In genomic region chr2:129748653-129749052, GRCh38 we compare ENCODE assay signal across 9 cellular contexts.
A peak's percentile ranks its signal among the peaks of the same experiment; 100 is the strongest.
DNase-seq lines count a peak whose midpoint lies in the region; ATAC-seq, FAIRE-seq and TF ChIP-seq lines count a peak whose summit lies in the region.
"Had no signal": no experiment of that assay in that cellular context is flagged by ENCODE, and none has a peak within 500 bp of the region (broad histone marks: within the 10 kb centered on the region; RNA-seq: fewer than 3 reads in every experiment).

No MANE protein-coding gene starts in this region.

- no peaks in the 10 kb centered on the region for H3K79me2 ChIP-seq in MM.1S (ENCODE audit: low read length)
- no peaks in the 10 kb centered on the region for H3K79me2 ChIP-seq in SU-DHL-6 (ENCODE audit: insufficient read depth, low read length)

- intact Hi-C loops in mucosa of descending colon (cut with DNase I, micrococcal nuclease) = no loop called here

- DNase-seq in H7 = peak; percentile 74
- DNase-seq in MM.1S = peak; percentile 23
- DNase-seq in mucosa of descending colon = peak in 1 of 3 donors; percentile 45
- DNase-seq in RCC 7860 (ENCODE audit: low spot score) = no peak
- DNase-seq in cerebellar nuclear complex (lab: John Stamatoyannopoulos, UW) = no peak
- DNase-seq: T-helper 1 cell had no signal

- H4K20me1 ChIP-seq in MM.1S (ENCODE audit: insufficient read depth, low read length) = no peaks in the 10 kb centered on the region
- H4K20me1 ChIP-seq in SU-DHL-6 (ENCODE audit: low read depth, low read length) = no peaks in the 10 kb centered on the region

- no peak overlapping the region for H2AFZ ChIP-seq in MM.1S (ENCODE audit: low read length)
- H2AFZ ChIP-seq in SU-DHL-6 (ENCODE audit: low read depth, low read length, severe bottlenecking) = no peak overlapping the region

- TF ChIP-seq CTCF in MM.1S (IDR thresholded peaks at IDR 0.05; ENCODE audit: low read length) (peak; percentile 15; the same call in 1 of the 2 replicates), SU-DHL-6 (IDR thresholded peaks at IDR 0.05; ENCODE audit: insufficient read depth, low read length, poor library complexity, severe bottlenecking) (peak; percentile 35), mucosa of descending colon (IDR thresholded peaks at IDR 0.05) (no peak)

- H3K9ac ChIP-seq in MM.1S (ENCODE audit: low read length) = no peak overlapping the region
- no peak overlapping the region for H3K9ac ChIP-seq in SU-DHL-6 (ENCODE audit: low read length)

- no peak overlapping the region for H3K27ac ChIP-seq in MM.1S (ENCODE audit: low read length)
- no peak overlapping the region for H3K27ac ChIP-seq in SU-DHL-6 (ENCODE audit: low read depth, low read length)

- H3K9me3 ChIP-seq in MM.1S (replicated peaks; ENCODE audit: insufficient read depth, low read length) = no peaks in the 10 kb centered on the region
- H3K9me3 ChIP-seq in SU-DHL-6 (ENCODE audit: insufficient read depth, low read length) = no peaks in the 10 kb centered on the region
- no peaks in the 10 kb centered on the region for H3K9me3 ChIP-seq in mucosa of descending colon

- H3K36me3 ChIP-seq in H7 (replicated peaks; ENCODE audit: control insufficient read depth, insufficient read depth, low read length) (no peaks in the 10 kb centered on the region), MM.1S (replicated peaks; ENCODE audit: insufficient read depth, low read length) (no peaks in the 10 kb centered on the region), SU-DHL-6 (ENCODE audit: low read length) (no peaks in the 10 kb centered on the region), mucosa of descending colon (ENCODE audit: low read depth) (no peaks in the 10 kb centered on the region)

- H3F3A ChIP-seq in MM.1S (ENCODE audit: insufficient read depth, low read length) (no peaks in the 10 kb centered on the region), SU-DHL-6 (ENCODE audit: insufficient read depth) (no peaks in the 10 kb centered on the region)

- ATAC-seq in mucosa of descending colon (peak; percentile 54), HG03442 (IDR thresholded peaks at IDR 0.05; ENCODE audit: unreplicated experiment) (no peak)
- ATAC-seq: stimulated activated effector memory CD8-positive, alpha-beta T cell treated with anti-CD3 and anti-CD28 coated beads, Interleukin-12 subunit alpha, Interleukin-12 subunit beta, amount 100 ng/mL, for 72 hours had no signal

- FAIRE-seq in RCC 7860 (lab: Jason Lieb, UNC) = no peak

- no peak overlapping the region for H3K4me2 ChIP-seq in MM.1S (ENCODE audit: low read depth, low read length)
- no peak overlapping the region for H3K4me2 ChIP-seq in SU-DHL-6 (ENCODE audit: low read depth, low read length, poor library complexity, severe bottlenecking)

- no peaks in the 10 kb centered on the region for H3K27me3 ChIP-seq in H7 (ENCODE audit: control insufficient read depth, insufficient read depth, low read length)
- H3K27me3 ChIP-seq in MM.1S (replicated peaks; ENCODE audit: insufficient read depth, low read length) = no peaks in the 10 kb centered on the region
- H3K27me3 ChIP-seq in SU-DHL-6 (ENCODE audit: low read length) = no peaks in the 10 kb centered on the region

- no peaks in the 10 kb centered on the region for H3K4me1 ChIP-seq in MM.1S (ENCODE audit: low read length)
- no peaks in the 10 kb centered on the region for H3K4me1 ChIP-seq in mucosa of descending colon (ENCODE audit: low read depth)

- H3K4me3 ChIP-seq in H7 (ENCODE audit: insufficient read depth, low read depth, low read length) = no peak overlapping the region
- H3K4me3 ChIP-seq in MM.1S (ENCODE audit: low read length) = no peak overlapping the region
- H3K4me3 ChIP-seq in SU-DHL-6 (ENCODE audit: insufficient read depth, low read length, poor library complexity, severe bottlenecking) = no peak overlapping the region
- H3K4me3 ChIP-seq in mucosa of descending colon = no peak overlapping the region

- H3K9me2 ChIP-seq in MM.1S (replicated peaks; ENCODE audit: insufficient read depth, low read length) = no peaks in the 10 kb centered on the region
- no peaks in the 10 kb centered on the region for H3K9me2 ChIP-seq in SU-DHL-6 (replicated peaks; ENCODE audit: insufficient read depth, low read length)

Comparison
In these comparisons a context has a peak if more than half of its experiments do, and no peak if none do; other contexts are left out.
1. DNase-seq: peak in H7 (single experiment) and MM.1S (single experiment); none in RCC 7860 (single experiment) and cerebellar nuclear complex (0 of 2).